In the genomic region with DNA sequence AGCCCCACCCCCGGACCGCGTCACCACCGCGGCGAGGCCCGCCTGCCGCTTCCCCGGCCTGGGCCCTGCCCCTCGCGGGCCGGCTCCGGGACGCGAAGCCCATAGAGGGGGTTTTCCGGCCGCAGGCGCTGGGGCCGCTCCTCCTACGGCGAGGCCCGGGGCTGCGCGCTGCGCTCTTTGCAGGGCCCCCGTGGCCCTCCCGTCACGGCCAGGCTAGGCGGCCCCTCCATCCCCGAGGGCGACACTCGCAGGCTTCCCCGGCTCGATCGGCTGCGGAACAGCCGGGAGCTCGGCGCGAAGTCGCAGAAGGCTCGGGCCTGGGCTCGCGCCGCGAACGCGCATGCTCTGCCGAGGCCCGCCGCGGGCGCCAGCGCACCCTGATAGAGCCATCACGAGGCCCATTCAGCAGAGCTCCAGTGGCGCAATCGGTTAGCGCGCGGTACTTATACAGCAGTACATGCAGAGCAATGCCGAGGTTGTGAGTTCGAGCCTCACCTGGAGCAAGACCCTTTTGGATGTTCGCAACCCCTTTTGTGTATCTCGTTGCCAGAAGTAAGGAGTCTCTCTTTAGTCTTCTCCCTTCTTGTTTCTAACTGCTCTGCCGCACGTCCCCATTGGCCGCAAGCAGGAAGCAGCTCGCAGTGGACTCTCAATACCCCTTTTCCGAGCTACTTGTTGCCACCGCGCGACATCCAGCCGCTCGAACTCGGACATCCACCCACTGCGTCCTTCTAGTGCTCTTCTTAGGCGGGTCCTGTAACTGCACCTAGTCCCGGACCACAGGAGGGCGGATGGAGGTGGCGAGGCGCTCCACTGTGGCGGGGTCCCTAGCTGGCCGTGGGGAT, we compare ENCODE assay signal across 1 cellular context.
A peak's percentile ranks its signal among the peaks of the same experiment; 100 is the strongest.
TF ChIP-seq lines count a peak whose summit lies in the region.

No MANE protein-coding gene starts in this region.

TF ChIP-seq in K562, 482 proteins besides CTCF, POLR2A, EP300 and RAD21 (continued from another document and continues in another):
- TF ChIP-seq, protein P1, sequence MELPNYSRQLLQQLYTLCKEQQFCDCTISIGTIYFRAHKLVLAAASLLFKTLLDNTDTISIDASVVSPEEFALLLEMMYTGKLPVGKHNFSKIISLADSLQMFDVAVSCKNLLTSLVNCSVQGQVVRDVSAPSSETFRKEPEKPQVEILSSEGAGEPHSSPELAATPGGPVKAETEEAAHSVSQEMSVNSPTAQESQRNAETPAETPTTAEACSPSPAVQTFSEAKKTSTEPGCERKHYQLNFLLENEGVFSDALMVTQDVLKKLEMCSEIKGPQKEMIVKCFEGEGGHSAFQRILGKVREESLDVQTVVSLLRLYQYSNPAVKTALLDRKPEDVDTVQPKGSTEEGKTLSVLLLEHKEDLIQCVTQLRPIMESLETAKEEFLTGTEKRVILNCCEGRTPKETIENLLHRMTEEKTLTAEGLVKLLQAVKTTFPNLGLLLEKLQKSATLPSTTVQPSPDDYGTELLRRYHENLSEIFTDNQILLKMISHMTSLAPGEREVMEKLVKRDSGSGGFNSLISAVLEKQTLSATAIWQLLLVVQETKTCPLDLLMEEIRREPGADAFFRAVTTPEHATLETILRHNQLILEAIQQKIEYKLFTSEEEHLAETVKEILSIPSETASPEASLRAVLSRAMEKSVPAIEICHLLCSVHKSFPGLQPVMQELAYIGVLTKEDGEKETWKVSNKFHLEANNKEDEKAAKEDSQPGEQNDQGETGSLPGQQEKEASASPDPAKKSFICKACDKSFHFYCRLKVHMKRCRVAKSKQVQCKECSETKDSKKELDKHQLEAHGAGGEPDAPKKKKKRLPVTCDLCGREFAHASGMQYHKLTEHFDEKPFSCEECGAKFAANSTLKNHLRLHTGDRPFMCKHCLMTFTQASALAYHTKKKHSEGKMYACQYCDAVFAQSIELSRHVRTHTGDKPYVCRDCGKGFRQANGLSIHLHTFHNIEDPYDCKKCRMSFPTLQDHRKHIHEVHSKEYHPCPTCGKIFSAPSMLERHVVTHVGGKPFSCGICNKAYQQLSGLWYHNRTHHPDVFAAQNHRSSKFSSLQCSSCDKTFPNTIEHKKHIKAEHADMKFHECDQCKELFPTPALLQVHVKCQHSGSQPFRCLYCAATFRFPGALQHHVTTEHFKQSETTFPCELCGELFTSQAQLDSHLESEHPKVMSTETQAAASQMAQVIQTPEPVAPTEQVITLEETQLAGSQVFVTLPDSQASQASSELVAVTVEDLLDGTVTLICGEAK (IDR thresholded peaks at IDR 0.05) = peak; percentile 90
- TF ChIP-seq, protein P1 (CRISPR knock-in tag; IDR thresholded peaks at IDR 0.05) = no peak
- TF ChIP-seq NCOA1 (IDR thresholded peaks at IDR 0.05; ENCODE audit: low read depth) (no peak), NBN (IDR thresholded peaks at IDR 0.05; ENCODE audit: low read depth) (peak; percentile 95), ELF2 (CRISPR knock-in tag; IDR thresholded peaks at IDR 0.05) (no peak), ZKSCAN1 (IDR thresholded peaks at IDR 0.05; ENCODE audit: low read depth, low read length) (peak; percentile 69), SP2 (IDR thresholded peaks at IDR 0.05; ENCODE audit: extremely low read depth, low read depth, low read length, poor library complexity, severe bottlenecking) (no peak), GATA2 (CRISPR knock-in tag; IDR thresholded peaks at IDR 0.05) (no peak), CBX1 (IDR thresholded peaks at IDR 0.05; ENCODE audit: low read depth) (peak; percentile 42), ZNF79 (CRISPR knock-in tag; IDR thresholded peaks at IDR 0.05; ENCODE audit: low read depth) (no peak), ARNT (IDR thresholded peaks at IDR 0.05) (no peak; a peak in 2 of 4 replicates), GABPB1 (CRISPR knock-in tag; IDR thresholded peaks at IDR 0.05) (peak; percentile 87), NONO (IDR thresholded peaks at IDR 0.05; ENCODE audit: low read depth in 2 of 2, low read length in 1 of 2) (peak; percentile 56 to 97; a peak in 3 of 4 replicates), SRSF7 (optimal IDR thresholded peaks at IDR 0.05; ENCODE audit: low read depth, low read length) (no peak), NR3C1 (CRISPR knock-in tag; IDR thresholded peaks at IDR 0.05) (peak; percentile 87; the same call in 1 of the 2 replicates), FOXA3 (CRISPR knock-in tag; conservative IDR thresholded peaks at IDR 0.05 in 1 of 2, IDR thresholded peaks at IDR 0.05 in 1 of 2) (peak in 1 of 2 experiments; percentile 68; a peak in 1 of 4 replicates), FUS (optimal IDR thresholded peaks at IDR 0.05; ENCODE audit: low read depth, low read length) (peak; percentile 91), NFYB (IDR thresholded peaks at IDR 0.05; ENCODE audit: extremely low read depth, insufficient read length) (peak; percentile 10), SIN3B (IDR thresholded peaks at IDR 0.05; ENCODE audit: low read depth) (no peak), MECOM (CRISPR knock-in tag; IDR thresholded peaks at IDR 0.05) (no peak), TCF3 (CRISPR knock-in tag; IDR thresholded peaks at IDR 0.05) (peak; percentile 29; the same call in 1 of the 2 replicates), ELF4 (CRISPR knock-in tag; IDR thresholded peaks at IDR 0.05) (no peak), TAF1 (IDR thresholded peaks at IDR 0.05; ENCODE audit: control insufficient read depth, extremely low read depth, insufficient read depth, low read length, severe bottlenecking) (no peak), ZNF324 (CRISPR knock-in tag; IDR thresholded peaks at IDR 0.05) (no peak; the same call in 1 of the 2 replicates), MBD2 (IDR thresholded peaks at IDR 0.05; ENCODE audit: borderline replicate concordance, low read depth) (peak; percentile 4; the same call in 1 of the 2 replicates), TAL1 (IDR thresholded peaks at IDR 0.05) (no peak), ATF7 (IDR thresholded peaks at IDR 0.05) (peak; percentile 71; the same call in 1 of the 2 replicates), ZNF134 (CRISPR knock-in tag; conservative IDR thresholded peaks at IDR 0.05) (no peak)
- TF ChIP-seq, protein P2, sequence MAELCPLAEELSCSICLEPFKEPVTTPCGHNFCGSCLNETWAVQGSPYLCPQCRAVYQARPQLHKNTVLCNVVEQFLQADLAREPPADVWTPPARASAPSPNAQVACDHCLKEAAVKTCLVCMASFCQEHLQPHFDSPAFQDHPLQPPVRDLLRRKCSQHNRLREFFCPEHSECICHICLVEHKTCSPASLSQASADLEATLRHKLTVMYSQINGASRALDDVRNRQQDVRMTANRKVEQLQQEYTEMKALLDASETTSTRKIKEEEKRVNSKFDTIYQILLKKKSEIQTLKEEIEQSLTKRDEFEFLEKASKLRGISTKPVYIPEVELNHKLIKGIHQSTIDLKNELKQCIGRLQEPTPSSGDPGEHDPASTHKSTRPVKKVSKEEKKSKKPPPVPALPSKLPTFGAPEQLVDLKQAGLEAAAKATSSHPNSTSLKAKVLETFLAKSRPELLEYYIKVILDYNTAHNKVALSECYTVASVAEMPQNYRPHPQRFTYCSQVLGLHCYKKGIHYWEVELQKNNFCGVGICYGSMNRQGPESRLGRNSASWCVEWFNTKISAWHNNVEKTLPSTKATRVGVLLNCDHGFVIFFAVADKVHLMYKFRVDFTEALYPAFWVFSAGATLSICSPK (IDR thresholded peaks at IDR 0.05; ENCODE audit: borderline replicate concordance) = no peak
- TF ChIP-seq, protein P3, sequence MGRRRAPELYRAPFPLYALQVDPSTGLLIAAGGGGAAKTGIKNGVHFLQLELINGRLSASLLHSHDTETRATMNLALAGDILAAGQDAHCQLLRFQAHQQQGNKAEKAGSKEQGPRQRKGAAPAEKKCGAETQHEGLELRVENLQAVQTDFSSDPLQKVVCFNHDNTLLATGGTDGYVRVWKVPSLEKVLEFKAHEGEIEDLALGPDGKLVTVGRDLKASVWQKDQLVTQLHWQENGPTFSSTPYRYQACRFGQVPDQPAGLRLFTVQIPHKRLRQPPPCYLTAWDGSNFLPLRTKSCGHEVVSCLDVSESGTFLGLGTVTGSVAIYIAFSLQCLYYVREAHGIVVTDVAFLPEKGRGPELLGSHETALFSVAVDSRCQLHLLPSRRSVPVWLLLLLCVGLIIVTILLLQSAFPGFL (CRISPR knock-in tag; IDR thresholded peaks at IDR 0.05) = peak; percentile 95
- TF ChIP-seq, protein P4, sequence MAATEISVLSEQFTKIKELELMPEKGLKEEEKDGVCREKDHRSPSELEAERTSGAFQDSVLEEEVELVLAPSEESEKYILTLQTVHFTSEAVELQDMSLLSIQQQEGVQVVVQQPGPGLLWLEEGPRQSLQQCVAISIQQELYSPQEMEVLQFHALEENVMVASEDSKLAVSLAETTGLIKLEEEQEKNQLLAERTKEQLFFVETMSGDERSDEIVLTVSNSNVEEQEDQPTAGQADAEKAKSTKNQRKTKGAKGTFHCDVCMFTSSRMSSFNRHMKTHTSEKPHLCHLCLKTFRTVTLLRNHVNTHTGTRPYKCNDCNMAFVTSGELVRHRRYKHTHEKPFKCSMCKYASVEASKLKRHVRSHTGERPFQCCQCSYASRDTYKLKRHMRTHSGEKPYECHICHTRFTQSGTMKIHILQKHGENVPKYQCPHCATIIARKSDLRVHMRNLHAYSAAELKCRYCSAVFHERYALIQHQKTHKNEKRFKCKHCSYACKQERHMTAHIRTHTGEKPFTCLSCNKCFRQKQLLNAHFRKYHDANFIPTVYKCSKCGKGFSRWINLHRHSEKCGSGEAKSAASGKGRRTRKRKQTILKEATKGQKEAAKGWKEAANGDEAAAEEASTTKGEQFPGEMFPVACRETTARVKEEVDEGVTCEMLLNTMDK (IDR thresholded peaks at IDR 0.05; ENCODE audit: borderline replicate concordance, insufficient read depth, low read depth, low read length, poor library complexity, severe bottlenecking) = no peak
- TF ChIP-seq, protein P5, sequence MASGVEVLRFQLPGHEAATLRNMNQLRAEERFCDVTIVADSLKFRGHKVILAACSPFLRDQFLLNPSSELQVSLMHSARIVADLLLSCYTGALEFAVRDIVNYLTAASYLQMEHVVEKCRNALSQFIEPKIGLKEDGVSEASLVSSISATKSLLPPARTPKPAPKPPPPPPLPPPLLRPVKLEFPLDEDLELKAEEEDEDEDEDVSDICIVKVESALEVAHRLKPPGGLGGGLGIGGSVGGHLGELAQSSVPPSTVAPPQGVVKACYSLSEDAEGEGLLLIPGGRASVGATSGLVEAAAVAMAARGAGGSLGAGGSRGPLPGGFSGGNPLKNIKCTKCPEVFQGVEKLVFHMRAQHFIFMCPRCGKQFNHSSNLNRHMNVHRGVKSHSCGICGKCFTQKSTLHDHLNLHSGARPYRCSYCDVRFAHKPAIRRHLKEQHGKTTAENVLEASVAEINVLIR (CRISPR knock-in tag; IDR thresholded peaks at IDR 0.05) = no peak
- TF ChIP-seq, protein P6, sequence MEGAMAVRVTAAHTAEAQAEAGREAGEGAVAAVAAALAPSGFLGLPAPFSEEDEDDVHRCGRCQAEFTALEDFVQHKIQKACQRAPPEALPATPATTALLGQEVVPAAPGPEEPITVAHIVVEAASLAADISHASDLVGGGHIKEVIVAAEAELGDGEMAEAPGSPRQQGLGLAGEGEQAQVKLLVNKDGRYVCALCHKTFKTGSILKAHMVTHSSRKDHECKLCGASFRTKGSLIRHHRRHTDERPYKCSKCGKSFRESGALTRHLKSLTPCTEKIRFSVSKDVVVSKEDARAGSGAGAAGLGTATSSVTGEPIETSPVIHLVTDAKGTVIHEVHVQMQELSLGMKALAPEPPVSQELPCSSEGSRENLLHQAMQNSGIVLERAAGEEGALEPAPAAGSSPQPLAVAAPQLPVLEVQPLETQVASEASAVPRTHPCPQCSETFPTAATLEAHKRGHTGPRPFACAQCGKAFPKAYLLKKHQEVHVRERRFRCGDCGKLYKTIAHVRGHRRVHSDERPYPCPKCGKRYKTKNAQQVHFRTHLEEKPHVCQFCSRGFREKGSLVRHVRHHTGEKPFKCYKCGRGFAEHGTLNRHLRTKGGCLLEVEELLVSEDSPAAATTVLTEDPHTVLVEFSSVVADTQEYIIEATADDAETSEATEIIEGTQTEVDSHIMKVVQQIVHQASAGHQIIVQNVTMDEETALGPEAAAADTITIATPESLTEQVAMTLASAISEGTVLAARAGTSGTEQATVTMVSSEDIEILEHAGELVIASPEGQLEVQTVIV (CRISPR knock-in tag; IDR thresholded peaks at IDR 0.05; ENCODE audit: borderline replicate concordance) = no peak
- TF ChIP-seq, protein P7, sequence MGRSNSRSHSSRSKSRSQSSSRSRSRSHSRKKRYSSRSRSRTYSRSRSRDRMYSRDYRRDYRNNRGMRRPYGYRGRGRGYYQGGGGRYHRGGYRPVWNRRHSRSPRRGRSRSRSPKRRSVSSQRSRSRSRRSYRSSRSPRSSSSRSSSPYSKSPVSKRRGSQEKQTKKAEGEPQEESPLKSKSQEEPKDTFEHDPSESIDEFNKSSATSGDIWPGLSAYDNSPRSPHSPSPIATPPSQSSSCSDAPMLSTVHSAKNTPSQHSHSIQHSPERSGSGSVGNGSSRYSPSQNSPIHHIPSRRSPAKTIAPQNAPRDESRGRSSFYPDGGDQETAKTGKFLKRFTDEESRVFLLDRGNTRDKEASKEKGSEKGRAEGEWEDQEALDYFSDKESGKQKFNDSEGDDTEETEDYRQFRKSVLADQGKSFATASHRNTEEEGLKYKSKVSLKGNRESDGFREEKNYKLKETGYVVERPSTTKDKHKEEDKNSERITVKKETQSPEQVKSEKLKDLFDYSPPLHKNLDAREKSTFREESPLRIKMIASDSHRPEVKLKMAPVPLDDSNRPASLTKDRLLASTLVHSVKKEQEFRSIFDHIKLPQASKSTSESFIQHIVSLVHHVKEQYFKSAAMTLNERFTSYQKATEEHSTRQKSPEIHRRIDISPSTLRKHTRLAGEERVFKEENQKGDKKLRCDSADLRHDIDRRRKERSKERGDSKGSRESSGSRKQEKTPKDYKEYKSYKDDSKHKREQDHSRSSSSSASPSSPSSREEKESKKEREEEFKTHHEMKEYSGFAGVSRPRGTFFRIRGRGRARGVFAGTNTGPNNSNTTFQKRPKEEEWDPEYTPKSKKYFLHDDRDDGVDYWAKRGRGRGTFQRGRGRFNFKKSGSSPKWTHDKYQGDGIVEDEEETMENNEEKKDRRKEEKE (IDR thresholded peaks at IDR 0.05; ENCODE audit: borderline replicate concordance in 1 of 2, control insufficient read depth in 1 of 2, low read depth in 2 of 2, low read length in 1 of 2) = peak in 1 of 2 experiments; percentile 75; a peak in 1 of 4 replicates
